Comparison of ENCODE assay signal across 11 cellular contexts in the genomic region with DNA sequence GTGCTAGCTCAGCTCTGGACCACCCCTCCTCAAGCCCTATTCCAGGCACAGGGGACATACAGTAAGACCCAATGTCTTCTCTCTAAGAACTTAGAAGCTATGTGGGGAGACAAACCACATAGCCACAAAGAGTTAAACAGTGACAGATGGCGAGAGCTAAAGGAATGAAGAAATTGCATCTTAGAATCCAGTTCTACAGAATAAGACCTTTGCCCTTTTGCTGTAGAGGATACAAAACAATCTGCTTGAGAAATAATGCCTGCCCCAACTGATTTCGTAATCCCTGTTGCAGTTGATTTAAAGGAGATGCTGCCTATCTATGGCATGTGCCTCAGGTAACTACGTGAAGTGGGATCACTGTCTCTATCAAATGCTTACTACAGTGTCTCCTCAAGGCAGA. TPM values are rescaled to one million over a fixed set of nuclear protein-coding genes. Genes with fewer than 3 reads are reported as not detected.
DNase-seq lines count a peak whose midpoint lies in the region; ATAC-seq and TF ChIP-seq lines count a peak whose summit lies in the region.
"Had no signal": no experiment of that assay in that cellular context is flagged by ENCODE, and none has a peak within 500 bp of the region (broad histone marks: within the 10 kb centered on the region; RNA-seq: fewer than 3 reads in every experiment).

No MANE protein-coding gene starts in this region.

- in situ Hi-C loops in G401 (cut with HindIII; ENCODE audit: low sequenced_read_pairs), result no loop called here

- no peak for TF ChIP-seq CTCF in kidney epithelial cell (IDR thresholded peaks at IDR 0.05; ENCODE audit: insufficient read depth, low read length, poor library complexity, severe bottlenecking)

- DNase-seq in G401 (ENCODE audit: low spot score) (peak; percentile 31), SKM-1 (lab: John Stamatoyannopoulos, UW; ENCODE audit: unreplicated experiment) (peak; percentile 77), kidney epithelial cell (ENCODE audit: low read depth) (peak; percentile 10), erythroblast (lab: John Stamatoyannopoulos, UW) (no peak), T1000 (lab: John Stamatoyannopoulos, UW) (no peak)
- DNase-seq in activated naive CD4-positive, alpha-beta T cell (lab: John Stamatoyannopoulos, UW), result no peak
- no peak for DNase-seq in activated CD8-positive, alpha-beta memory T cell treated with anti-CD3 and anti-CD28 coated beads, Interleukin-2, amount 50 U/mL, for 4 hours
- DNase-seq: activated CD4-positive, alpha-beta T cell treated with anti-CD3 and anti-CD28 coated beads, Interleukin-2, amount 50 U/mL, for 1 hour; substantia nigra had no signal

- peaks cover 5% of the 10 kb centered on the region for H3K36me3 ChIP-seq in kidney epithelial cell (ENCODE audit: control insufficient read depth, insufficient read depth, low read length)

- H3K27me3 ChIP-seq in kidney epithelial cell (ENCODE audit: control insufficient read depth, insufficient read depth, low read length), result no peaks in the 10 kb centered on the region

- TF ChIP-seq POLR2A in erythroblast (IDR thresholded peaks at IDR 0.05; ENCODE audit: low read length), result no peak

- no peak overlapping the region for H3K4me3 ChIP-seq in kidney epithelial cell (ENCODE audit: low read depth, low read length)
- H3K4me3 ChIP-seq: GM12878 had no signal

- peak; percentile 77 for ATAC-seq in HG03139 (IDR thresholded peaks at IDR 0.05; ENCODE audit: unreplicated experiment)
- ATAC-seq: GM12878 had no signal

RNA-seq across cellular contexts. Expression of gene TNFRSF21, which starts 31.2 kb away (rescaled TPM):
- total RNA-seq in G401 (2014; rRNA removed; shearing (Covaris generic)), result 0.12 and 1.7 TPM in 2 replicates
- 54.6 and 61.2 TPM in 2 replicates for total RNA-seq in kidney epithelial cell

Comparison
In these comparisons a context has a peak if more than half of its experiments do, and no peak if none do; other contexts are left out.
1. DNase-seq: peak in G401 (single experiment), SKM-1 (single experiment) and kidney epithelial cell (single experiment); none in erythroblast (0 of 2), T1000 (single experiment), activated naive CD4-positive, alpha-beta T cell (0 of 4) and activated CD8-positive, alpha-beta memory T cell treated with anti-CD3 and anti-CD28 coated beads, Interleukin-2, amount 50 U/mL, for 4 hours (single experiment).
2. RNA of gene TNFRSF21, which starts 31.2 kb away (total RNA-seq): 54.6 to 61.2 TPM in kidney epithelial cell; 0.12 to 1.7 TPM in G401; every median in the first group is over 10 times any median in the second.